22 cellular contexts compared by ENCODE assay signal in the genomic region with DNA sequence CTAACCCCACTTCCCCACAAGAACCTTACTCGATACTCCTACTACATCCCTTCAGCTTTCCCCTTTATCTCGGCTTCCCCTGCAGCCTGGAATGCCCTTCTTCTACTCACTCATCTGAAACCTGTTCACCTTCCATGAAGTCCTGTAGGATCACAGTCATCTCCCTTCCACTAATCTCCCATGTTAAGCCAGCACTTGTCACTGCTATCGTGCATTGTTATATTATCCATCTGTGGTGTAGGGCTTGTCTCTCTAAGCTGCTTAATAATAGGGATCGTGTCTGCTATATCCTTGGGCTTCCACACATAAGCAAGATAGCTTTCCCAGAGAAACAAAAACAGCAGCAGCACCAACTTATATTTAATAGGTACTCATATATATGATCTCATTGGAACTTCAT. TPM values are rescaled to one million over a fixed set of nuclear protein-coding genes. Genes with fewer than 3 reads are reported as not detected.
"Had no signal": no experiment of that assay in that cellular context is flagged by ENCODE, and none has a peak within 500 bp of the region (broad histone marks: within the 10 kb centered on the region; RNA-seq: fewer than 3 reads in every experiment).

No MANE protein-coding gene starts in this region.

- DNase-seq: activated CD4-positive, alpha-beta T cell treated with anti-CD3 and anti-CD28 coated beads, Interleukin-2, amount 10 ng/mL, durations not matched to agents 7 days and 5 days; activated CD8-positive, alpha-beta T cell treated with anti-CD3 and anti-CD28 coated beads, Interleukin-2, amount 10 ng/mL, durations not matched to agents 7 days and 5 days; activated effector memory CD4-positive, alpha-beta T cell treated with Interleukin-2 at 50 U/mL for 16 hours; activated naive CD4-positive, alpha-beta T cell treated with anti-CD3 and anti-CD28 coated beads, Interleukin-2, amount 10 ng/mL, durations not matched to agents 7 days and 5 days; activated naive CD8-positive, alpha-beta T cell treated with anti-CD3 and anti-CD28 coated beads, Interleukin-2, amount 50 U/mL, for 24 hours; activated T-cell treated with anti-CD3 and anti-CD28 coated beads, Interleukin-2, amount 50 U/mL, for 24 hours; anterior cingulate cortex; effector CD8-positive, alpha-beta T cell; esophagus squamous epithelium; left cardiac atrium; mesendoderm; naive thymus-derived CD8-positive, alpha-beta T cell; retina; stimulated activated CD4-positive, alpha-beta T cell treated with anti-CD3 and anti-CD28 coated beads, Interleukin-2, amount 100 ng/mL, for 48 hours; stimulated activated naive CD8-positive, alpha-beta T cell treated with anti-CD3 and anti-CD28 coated beads, Interleukin-15, amount 100 ng/mL, for 72 hours had no signal

- H3K4me3 Mint-ChIP-seq: activated CD4-positive, alpha-beta T cell treated with anti-CD3 and anti-CD28 coated beads, Interleukin-2, amount 10 ng/mL, durations not matched to agents 7 days and 5 days; activated CD8-positive, alpha-beta T cell treated with anti-CD3 and anti-CD28 coated beads, Interleukin-2, amount 10 ng/mL, durations not matched to agents 7 days and 5 days; activated naive CD4-positive, alpha-beta T cell treated with anti-CD3 and anti-CD28 coated beads, Interleukin-2, amount 10 ng/mL, durations not matched to agents 7 days and 5 days; activated naive CD8-positive, alpha-beta T cell treated with anti-CD3 and anti-CD28 coated beads, Interleukin-2, amount 50 U/mL, for 24 hours; activated T-cell treated with anti-CD3 and anti-CD28 coated beads, Interleukin-2, amount 50 U/mL, for 24 hours; naive thymus-derived CD8-positive, alpha-beta T cell; stimulated activated naive CD8-positive, alpha-beta T cell treated with anti-CD3 and anti-CD28 coated beads, Interleukin-15, amount 100 ng/mL, for 72 hours; type B pancreatic cell had no signal

- H3K36me3 Mint-ChIP-seq: activated naive CD4-positive, alpha-beta T cell treated with anti-CD3 and anti-CD28 coated beads, Interleukin-2, amount 10 ng/mL, durations not matched to agents 7 days and 5 days; type B pancreatic cell had no signal

- H3K79me2 ChIP-seq: hepatocyte had no signal

- H3K4me2 ChIP-seq: hepatocyte had no signal

- H3K9me3 Mint-ChIP-seq: activated naive CD4-positive, alpha-beta T cell treated with anti-CD3 and anti-CD28 coated beads, Interleukin-2, amount 10 ng/mL, durations not matched to agents 7 days and 5 days; naive thymus-derived CD8-positive, alpha-beta T cell had no signal

- H3K4me1 ChIP-seq: suprapubic skin had no signal

- H3K4me3 ChIP-seq: esophagus squamous epithelium, hepatocyte, suprapubic skin had no signal

- H3K27ac ChIP-seq: esophagus squamous epithelium, hepatocyte, suprapubic skin had no signal

- H3K36me3 ChIP-seq: esophagus squamous epithelium, suprapubic skin had no signal

- FAIRE-seq: islet of Langerhans had no signal

- ATAC-seq: activated CD4-positive, CD25-positive, alpha-beta regulatory T cell treated with anti-CD3 and anti-CD28 coated beads, Interleukin-2, amount 50 U/mL, for 24 hours; activated CD8-positive, alpha-beta T cell treated with anti-CD3 and anti-CD28 coated beads, Interleukin-2, amount 10 ng/mL, durations not matched to agents 7 days and 5 days; activated naive CD8-positive, alpha-beta T cell treated with anti-CD3 and anti-CD28 coated beads, Interleukin-2, amount 50 U/mL, for 24 hours; left cardiac atrium; naive thymus-derived CD8-positive, alpha-beta T cell; stimulated activated naive CD8-positive, alpha-beta T cell treated with anti-CD3 and anti-CD28 coated beads, Interleukin-15, amount 100 ng/mL, for 72 hours had no signal

- H3K9me3 ChIP-seq: esophagus squamous epithelium, suprapubic skin had no signal

- H2AFZ ChIP-seq: hepatocyte had no signal

- H3K27ac Mint-ChIP-seq: activated CD4-positive, alpha-beta T cell treated with anti-CD3 and anti-CD28 coated beads, Interleukin-2, amount 10 ng/mL, durations not matched to agents 7 days and 5 days; activated CD8-positive, alpha-beta T cell treated with anti-CD3 and anti-CD28 coated beads, Interleukin-2, amount 10 ng/mL, durations not matched to agents 7 days and 5 days; activated naive CD4-positive, alpha-beta T cell treated with anti-CD3 and anti-CD28 coated beads, Interleukin-2, amount 10 ng/mL, durations not matched to agents 7 days and 5 days; activated naive CD8-positive, alpha-beta T cell treated with anti-CD3 and anti-CD28 coated beads, Interleukin-2, amount 50 U/mL, for 24 hours; activated T-cell treated with anti-CD3 and anti-CD28 coated beads, Interleukin-2, amount 50 U/mL, for 24 hours; stimulated activated naive CD8-positive, alpha-beta T cell treated with anti-CD3 and anti-CD28 coated beads, Interleukin-15, amount 100 ng/mL, for 72 hours; type B pancreatic cell had no signal

RNA-seq across cellular contexts. Expression of a gene that starts 53.4 kb away (rescaled TPM):
- total RNA-seq: activated CD4-positive, alpha-beta T cell treated with anti-CD3 and anti-CD28 coated beads, Interleukin-2, amount 10 ng/mL, durations not matched to agents 7 days and 5 days; activated CD8-positive, alpha-beta T cell treated with anti-CD3 and anti-CD28 coated beads, Interleukin-2, amount 10 ng/mL, durations not matched to agents 7 days and 5 days; esophagus squamous epithelium; naive thymus-derived CD8-positive, alpha-beta T cell; skeletal muscle tissue; T-helper 1 cell treated with Interleukin-12 subunit alpha and Interleukin-12 subunit beta and Interleukin-4 antibody, amounts not matched to agents 30 ng/mL and 1 ng/mL, for 36 hours had no signal
- polyA plus RNA-seq: naive thymus-derived CD8-positive, alpha-beta T cell had no signal
